In genomic region chr10:52950578-52950977, GRCh38 we compare ENCODE assay signal across 15 cellular contexts.
"Had no signal": no experiment of that assay in that cellular context is flagged by ENCODE, and none has a peak within 500 bp of the region (broad histone marks: within the 10 kb centered on the region; RNA-seq: fewer than 3 reads in every experiment).

No MANE protein-coding gene starts in this region.

- H3K27me3 ChIP-seq: heart left ventricle, left lung had no signal

- H3K4me1 ChIP-seq: heart left ventricle, left lung had no signal

- H3K36me3 ChIP-seq: heart left ventricle, left lung had no signal

- H3K4me2 ChIP-seq: smooth muscle cell had no signal

- H3K4me3 ChIP-seq: heart left ventricle, left lung, smooth muscle cell had no signal

- H3K27ac ChIP-seq: epithelial cell of prostate, heart left ventricle, left lung had no signal

- H3K9me3 ChIP-seq: heart left ventricle, left lung had no signal

- DNase-seq: activated B cell treated with CpG ODN at 0.5 μM for 24 hours; activated CD4-positive, alpha-beta memory T cell treated with anti-CD3 and anti-CD28 coated beads, Interleukin-2, amount 10 ng/mL, durations not matched to agents 7 days and 5 days; activated CD4-positive, alpha-beta T cell treated with anti-CD3 and anti-CD28 coated beads for 48 hours; activated CD8-positive, alpha-beta memory T cell treated with anti-CD3 and anti-CD28 coated beads, Interleukin-2, amount 10 ng/mL, durations not matched to agents 7 days and 5 days; activated naive CD8-positive, alpha-beta T cell treated with anti-CD3 and anti-CD28 coated beads for 36 hours; amniotic stem cell; effector memory CD8-positive, alpha-beta T cell; foreskin melanocyte; heart left ventricle; left lung; midbrain; stimulated activated naive CD4-positive, alpha-beta T cell had no signal

- ATAC-seq: activated CD8-positive, alpha-beta memory T cell treated with anti-CD3 and anti-CD28 coated beads, Interleukin-2, amount 10 ng/mL, durations not matched to agents 7 days and 5 days; effector memory CD8-positive, alpha-beta T cell; heart left ventricle; left lung; sciatic nerve had no signal
